Comparison of ENCODE assay signal across 10 cellular contexts in the genomic region with DNA sequence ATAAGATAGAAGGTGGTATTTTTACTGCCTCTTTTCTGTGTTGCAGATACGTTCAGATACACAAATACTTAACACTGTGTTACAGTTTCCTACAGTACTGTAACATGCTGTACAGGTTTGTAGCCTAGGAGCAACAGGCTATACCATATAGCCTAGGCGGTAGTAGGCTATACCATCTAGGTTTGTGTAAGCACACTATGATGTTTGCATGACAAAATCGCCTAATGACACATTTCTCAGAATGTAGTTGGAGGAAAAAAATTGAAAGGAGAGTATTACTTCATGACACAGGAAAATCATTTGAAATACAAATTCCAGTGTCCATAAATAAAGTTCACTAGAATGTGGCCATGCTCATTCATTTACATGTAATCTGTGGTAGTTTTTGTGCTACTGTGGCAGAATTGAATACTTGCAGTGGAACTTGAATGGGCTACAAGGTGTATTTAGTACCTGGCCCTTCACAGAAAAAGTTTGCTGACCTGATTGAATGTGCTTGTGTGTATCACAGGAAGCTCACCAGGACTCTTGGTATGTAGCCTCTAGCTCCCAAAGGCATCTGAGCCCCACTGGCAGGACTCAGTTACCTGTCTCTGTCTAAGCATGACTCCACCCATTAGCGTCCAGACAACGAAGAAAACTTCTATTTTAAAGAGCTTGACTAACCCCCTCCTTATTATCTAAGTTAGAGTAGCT. TPM values are rescaled to one million over a fixed set of nuclear protein-coding genes. Genes with fewer than 3 reads are reported as not detected.
A peak's percentile ranks its signal among the peaks of the same experiment; 100 is the strongest.
DNase-seq lines count a peak whose midpoint lies in the region; TF ChIP-seq lines count a peak whose summit lies in the region.
"Had no signal": no experiment of that assay in that cellular context is flagged by ENCODE, and none has a peak within 500 bp of the region (broad histone marks: within the 10 kb centered on the region; RNA-seq: fewer than 3 reads in every experiment).

No MANE protein-coding gene starts in this region.

- TF ChIP-seq EP300 in tibial nerve (IDR thresholded peaks at IDR 0.05) = no peak

- no peaks in the 10 kb centered on the region for H3K9me3 ChIP-seq in tibial nerve

- peaks cover 0 to 73% (median 57%) of the 10 kb centered on the region in 4 donors for H3K4me1 ChIP-seq in tibial nerve

- TF ChIP-seq POLR2A in tibial nerve (IDR thresholded peaks at IDR 0.05) = no peak

- peak overlapping the region; percentile 92 for H3K27ac Mint-ChIP-seq in activated CD4-positive, alpha-beta T cell treated with anti-CD3 and anti-CD28 coated beads, Interleukin-2, amount 10 ng/mL, durations not matched to agents 7 days and 5 days
- peak overlapping the region; percentile 92 for H3K27ac Mint-ChIP-seq in T-helper 1 cell treated with Interleukin-12 subunit alpha and Interleukin-12 subunit beta and Interleukin-4 antibody, amounts not matched to agents 30 μg/mL and 1 μg/mL, for 36 hours

- WGBS in tibial nerve, 2 donors = 37 to 38% methylated on average over 5 of the region's 5 CpGs

- H3K4me1 Mint-ChIP-seq in activated CD4-positive, alpha-beta T cell treated with anti-CD3 and anti-CD28 coated beads, Interleukin-2, amount 10 ng/mL, durations not matched to agents 7 days and 5 days = peaks cover 85% of the 10 kb centered on the region
- peaks cover 77% of the 10 kb centered on the region for H3K4me1 Mint-ChIP-seq in T-helper 1 cell treated with Interleukin-12 subunit alpha and Interleukin-12 subunit beta and Interleukin-4 antibody, amounts not matched to agents 30 μg/mL and 1 μg/mL, for 36 hours (ENCODE audit: low read depth)

- H3K36me3 Mint-ChIP-seq in activated CD4-positive, alpha-beta T cell treated with anti-CD3 and anti-CD28 coated beads, Interleukin-2, amount 10 ng/mL, durations not matched to agents 7 days and 5 days (ENCODE audit: low read depth) = peaks cover 25% of the 10 kb centered on the region
- H3K36me3 Mint-ChIP-seq in T-helper 1 cell treated with Interleukin-12 subunit alpha and Interleukin-12 subunit beta and Interleukin-4 antibody, amounts not matched to agents 30 μg/mL and 1 μg/mL, for 36 hours (ENCODE audit: low read depth) = peaks cover 7% of the 10 kb centered on the region

- H3K27me3 Mint-ChIP-seq in activated CD4-positive, alpha-beta T cell treated with anti-CD3 and anti-CD28 coated beads, Interleukin-2, amount 10 ng/mL, durations not matched to agents 7 days and 5 days = no peaks in the 10 kb centered on the region
- H3K27me3 Mint-ChIP-seq in T-helper 1 cell treated with Interleukin-12 subunit alpha and Interleukin-12 subunit beta and Interleukin-4 antibody, amounts not matched to agents 30 μg/mL and 1 μg/mL, for 36 hours (ENCODE audit: low read depth) = no peaks in the 10 kb centered on the region

- no peak for DNase-seq in activated CD4-positive, alpha-beta T cell treated with anti-CD3 and anti-CD28 coated beads, Interleukin-2, amount 10 ng/mL, durations not matched to agents 7 days and 5 days
- no peak for DNase-seq in activated CD4-positive, alpha-beta T cell treated with anti-CD3 and anti-CD28 coated beads for 1 hour
- peak; percentile 79 for DNase-seq in islet precursor cell
- no peak for DNase-seq in tibial nerve (ENCODE audit: low spot score in 2 of 2)
- no peak for DNase-seq in ureter (ENCODE audit: low spot score)
- DNase-seq in stimulated activated CD4-positive, alpha-beta T cell treated with anti-CD3 and anti-CD28 coated beads, Interleukin-15, amount 100 ng/mL, for 24 hours = no peak
- no peak for DNase-seq in DMS79 treated with DMSO at 0.1 percent for 48 hours (lab: John Stamatoyannopoulos, UW)
- DNase-seq: left cardiac atrium had no signal

- H3K36me3 ChIP-seq in tibial nerve = no peaks in the 10 kb centered on the region

- peak overlapping the region in 2 of 4 donors; percentile 25 to 31 for H3K4me3 ChIP-seq in tibial nerve

- CTCF ChIA-PET in activated CD4-positive, alpha-beta T cell treated with anti-CD3 and anti-CD28 coated beads, Interleukin-2, amount 10 ng/mL, durations not matched to agents 7 days and 5 days (lab: Charles Lee) = interaction anchor here (0.6 to 2.4 kb wide), 10 partner anchors 9 to 110 kb away, joined by 3 to 8 read pairs (median 3); no protein-coding TSS in a partner anchor

- no peak for TF ChIP-seq CTCF in tibial nerve (IDR thresholded peaks at IDR 0.05)

- POLR2A ChIA-PET in activated CD4-positive, alpha-beta T cell treated with anti-CD3 and anti-CD28 coated beads, Interleukin-2, amount 10 ng/mL, durations not matched to agents 7 days and 5 days (lab: Charles Lee) = no interaction called here

- no peaks in the 10 kb centered on the region for H3K27me3 ChIP-seq in tibial nerve

- no peaks in the 10 kb centered on the region for H3K9me3 Mint-ChIP-seq in activated CD4-positive, alpha-beta T cell treated with anti-CD3 and anti-CD28 coated beads, Interleukin-2, amount 10 ng/mL, durations not matched to agents 7 days and 5 days
- no peaks in the 10 kb centered on the region for H3K9me3 Mint-ChIP-seq in T-helper 1 cell treated with Interleukin-12 subunit alpha and Interleukin-12 subunit beta and Interleukin-4 antibody, amounts not matched to agents 30 μg/mL and 1 μg/mL, for 36 hours

- H3K27ac ChIP-seq in tibial nerve = peak overlapping the region in 3 of 4 donors; percentile 58 to 68 (median 62)
- H3K27ac ChIP-seq: HL-60 had no signal

- peak overlapping the region; percentile 73 for H3K4me3 Mint-ChIP-seq in activated CD4-positive, alpha-beta T cell treated with anti-CD3 and anti-CD28 coated beads, Interleukin-2, amount 10 ng/mL, durations not matched to agents 7 days and 5 days
- peak overlapping the region; percentile 82 for H3K4me3 Mint-ChIP-seq in T-helper 1 cell treated with Interleukin-12 subunit alpha and Interleukin-12 subunit beta and Interleukin-4 antibody, amounts not matched to agents 30 μg/mL and 1 μg/mL, for 36 hours

RNA-seq across cellular contexts. Expression of a gene that starts 18.8 kb away (rescaled TPM):
- total RNA-seq in activated CD4-positive, alpha-beta T cell treated with anti-CD3 and anti-CD28 coated beads, Interleukin-2, amount 10 ng/mL, durations not matched to agents 7 days and 5 days = 10 to 100 TPM; 66.7 to 76.9 TPM
- total RNA-seq in tibial nerve (10 to 100 TPM; 17.9 to 29.1 (median 23.1) TPM), ureter (54.5 TPM)
